ENCODE assay signal across 17 cellular contexts in the genomic region with DNA sequence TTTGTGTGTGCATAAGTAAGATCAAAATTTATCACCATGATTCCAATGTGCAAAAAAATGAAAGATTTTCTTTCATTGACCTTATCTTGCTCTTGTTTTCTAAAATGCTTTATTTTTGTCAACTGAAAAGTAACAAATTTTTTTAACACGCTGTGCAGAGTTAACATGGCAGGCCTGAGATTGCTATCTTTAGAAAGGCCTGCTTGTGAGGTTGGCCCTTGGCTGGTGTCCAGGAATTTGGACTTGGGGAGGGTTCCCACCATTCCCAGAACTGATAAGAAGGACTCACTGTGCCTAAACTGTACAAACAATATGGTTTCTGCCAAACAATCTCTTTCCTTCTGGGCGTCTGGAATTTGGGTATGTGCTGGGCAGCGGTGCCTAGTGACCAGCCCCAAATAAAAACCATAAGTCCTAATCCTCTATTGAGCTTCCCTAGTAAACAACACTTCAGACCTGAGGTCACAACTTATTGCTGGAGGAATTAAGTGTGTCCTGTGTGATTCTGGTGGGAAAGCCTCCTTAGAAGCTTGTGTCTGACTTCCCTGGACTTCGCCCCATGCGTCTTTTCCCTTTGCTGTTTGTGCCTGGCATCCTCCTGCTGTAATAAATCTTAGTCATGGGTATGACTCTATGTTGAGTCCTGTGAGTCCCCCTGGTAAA. TPM values are rescaled to one million over a fixed set of nuclear protein-coding genes. Genes with fewer than 3 reads are reported as not detected.
DNase-seq lines count a peak whose midpoint lies in the region; ATAC-seq, FAIRE-seq and TF ChIP-seq lines count a peak whose summit lies in the region.
"Had no signal": no experiment of that assay in that cellular context is flagged by ENCODE, and none has a peak within 500 bp of the region (broad histone marks: within the 10 kb centered on the region; RNA-seq: fewer than 3 reads in every experiment).

No MANE protein-coding gene starts in this region.

- H3K27ac ChIP-seq in endothelial cell of umbilical vein (ENCODE audit: insufficient read depth, low read depth, low read length) (no peak overlapping the region), upper lobe of left lung (peak overlapping the region; percentile 15 to 67 (median 40))
- H3K27ac ChIP-seq: Peyer's patch had no signal

- no peak overlapping the region for H3K4me3 Mint-ChIP-seq in mesothelial cell of epicardium
- H3K4me3 Mint-ChIP-seq in activated naive CD8-positive, alpha-beta T cell treated with anti-CD3 and anti-CD28 coated beads, Interleukin-2, amount 50 U/mL, for 24 hours: no peak overlapping the region
- H3K4me3 Mint-ChIP-seq: CD4-positive, alpha-beta T cell; T-helper 2 cell treated with Interferon-gamma antibody and Interleukin-4, amounts not matched to agents 5 μg/mL and 100 μg/mL, for 36 hours had no signal

- H3K9me3 Mint-ChIP-seq in mesothelial cell of epicardium: no peaks in the 10 kb centered on the region
- H3K9me3 Mint-ChIP-seq in activated naive CD8-positive, alpha-beta T cell treated with anti-CD3 and anti-CD28 coated beads, Interleukin-2, amount 50 U/mL, for 24 hours: no peaks in the 10 kb centered on the region
- H3K9me3 Mint-ChIP-seq: CD4-positive, alpha-beta T cell; T-helper 2 cell treated with Interferon-gamma antibody and Interleukin-4, amounts not matched to agents 5 μg/mL and 100 μg/mL, for 36 hours had no signal

- CTCF ChIA-PET in endothelial cell of umbilical vein (lab: Charles Lee): no interaction called here

- H4K20me1 ChIP-seq in endothelial cell of umbilical vein (replicated peaks; ENCODE audit: control insufficient read depth, extremely low read depth, insufficient read depth, low read length): no peaks in the 10 kb centered on the region

- no peaks in the 10 kb centered on the region for H3K79me2 ChIP-seq in endothelial cell of umbilical vein (ENCODE audit: control insufficient read depth, insufficient read depth, low read length)

- H3K4me1 ChIP-seq in endothelial cell of umbilical vein (ENCODE audit: control insufficient read depth, extremely low read depth, insufficient read depth, low read length) (peaks cover 3% of the 10 kb centered on the region), upper lobe of left lung (peaks cover 10 to 34% (median 20%) of the 10 kb centered on the region in 4 donors)
- H3K4me1 ChIP-seq: Peyer's patch had no signal

- no peak overlapping the region for H3K4me2 ChIP-seq in endothelial cell of umbilical vein (ENCODE audit: insufficient read depth, low read length)

- no peak for TF ChIP-seq CTCF in endothelial cell of umbilical vein (IDR thresholded peaks at IDR 0.05; ENCODE audit: extremely low read depth in 1 of 2, insufficient read depth in 1 of 2, low read depth in 1 of 2, low read length in 2 of 2)
- TF ChIP-seq CTCF in mesothelial cell of epicardium (IDR thresholded peaks at IDR 0.05; ENCODE audit: unreplicated experiment): no peak
- no peak for TF ChIP-seq CTCF in upper lobe of left lung (IDR thresholded peaks at IDR 0.05)

- no peaks in the 10 kb centered on the region for H3K36me3 ChIP-seq in endothelial cell of umbilical vein (ENCODE audit: control insufficient read depth in 2 of 2, extremely low read depth in 1 of 2, insufficient read depth in 2 of 2, low read length in 2 of 2)
- H3K36me3 ChIP-seq in upper lobe of left lung: no peaks in the 10 kb centered on the region
- H3K36me3 ChIP-seq: Peyer's patch had no signal

- H3K4me1 Mint-ChIP-seq in mesothelial cell of epicardium: peaks cover 23% of the 10 kb centered on the region
- no peaks in the 10 kb centered on the region for H3K4me1 Mint-ChIP-seq in activated naive CD8-positive, alpha-beta T cell treated with anti-CD3 and anti-CD28 coated beads, Interleukin-2, amount 50 U/mL, for 24 hours

- H3K9me1 ChIP-seq in endothelial cell of umbilical vein (replicated peaks; ENCODE audit: control insufficient read depth, extremely low read depth, insufficient read depth, low read length): no peaks in the 10 kb centered on the region

- peak in 1 of 2 donors; percentile 53 for ATAC-seq in upper lobe of left lung (ENCODE audit: low FRiP score in 2 of 2)
- no peak for ATAC-seq in activated naive CD8-positive, alpha-beta T cell treated with anti-CD3 and anti-CD28 coated beads, Interleukin-2, amount 50 U/mL, for 24 hours

- peak overlapping the region; percentile 7 for H3K27ac Mint-ChIP-seq in mesothelial cell of epicardium
- H3K27ac Mint-ChIP-seq in activated naive CD8-positive, alpha-beta T cell treated with anti-CD3 and anti-CD28 coated beads, Interleukin-2, amount 50 U/mL, for 24 hours: no peak overlapping the region
- H3K27ac Mint-ChIP-seq: CD4-positive, alpha-beta T cell; T-helper 2 cell treated with Interferon-gamma antibody and Interleukin-4, amounts not matched to agents 5 μg/mL and 100 μg/mL, for 36 hours had no signal

- TF ChIP-seq POLR2A in endothelial cell of umbilical vein (IDR thresholded peaks at IDR 0.05; ENCODE audit: low read depth, low read length) (no peak), upper lobe of left lung (IDR thresholded peaks at IDR 0.05) (no peak)

- H3K27me3 Mint-ChIP-seq in mesothelial cell of epicardium (ENCODE audit: low read depth): peaks cover 25% of the 10 kb centered on the region
- H3K27me3 Mint-ChIP-seq in activated naive CD8-positive, alpha-beta T cell treated with anti-CD3 and anti-CD28 coated beads, Interleukin-2, amount 50 U/mL, for 24 hours: no peaks in the 10 kb centered on the region

- no peak overlapping the region for H3K9ac ChIP-seq in endothelial cell of umbilical vein (replicated peaks; ENCODE audit: extremely low read depth, insufficient read depth, low read length)

- no peaks in the 10 kb centered on the region for H3K36me3 Mint-ChIP-seq in mesothelial cell of epicardium
- H3K36me3 Mint-ChIP-seq in activated naive CD8-positive, alpha-beta T cell treated with anti-CD3 and anti-CD28 coated beads, Interleukin-2, amount 50 U/mL, for 24 hours (ENCODE audit: low read depth): no peaks in the 10 kb centered on the region

- dilution Hi-C loops in endothelial cell of umbilical vein (cut with MboI; ENCODE audit: extremely low pct_ligation_motif_present, low sequenced_read_pairs): no loop called here

- intact Hi-C loops in endothelial cell of umbilical vein (cut with micrococcal nuclease): no loop called here

- TF ChIP-seq EP300 in upper lobe of left lung (IDR thresholded peaks at IDR 0.05): no peak

- WGBS in upper lobe of left lung, 2 donors: 51 to 55% methylated on average over 4 to 5 of the region's 5 CpGs

- BruUV-seq in endothelial cell of umbilical vein (replicated peaks; lab: Mats Ljungman, UMichigan): no TSS peak

- FAIRE-seq in endothelial cell of umbilical vein (lab: Jason Lieb, UNC): no peak
- FAIRE-seq: GM18507, H54, HTR-8/SVneo had no signal

- H3K4me3 ChIP-seq in endothelial cell of umbilical vein (replicated peaks in 1 of 3; ENCODE audit: insufficient read depth in 1 of 3, low read depth in 1 of 3, low read length in 3 of 3): no peak overlapping the region
- no peak overlapping the region for H3K4me3 ChIP-seq in upper lobe of left lung
- H3K4me3 ChIP-seq: Peyer's patch had no signal

- H3K9me3 ChIP-seq in endothelial cell of umbilical vein (replicated peaks; ENCODE audit: control insufficient read depth, insufficient read depth, low read length): no peaks in the 10 kb centered on the region
- H3K9me3 ChIP-seq in upper lobe of left lung: no peaks in the 10 kb centered on the region
- H3K9me3 ChIP-seq: Peyer's patch had no signal

- DNase-seq in RPMI7951 (ENCODE audit: low read depth) (peak; percentile 43), endothelial cell of umbilical vein (ENCODE audit: low read depth, low spot score) (peak; percentile 54), mesothelial cell of epicardium (ENCODE audit: low spot score in 2 of 2, unreplicated experiment in 2 of 2) (peak in 1 of 2 experiments; percentile 25), upper lobe of left lung (peak in 1 of 2 donors; percentile 24), COR-L47 (lab: John Stamatoyannopoulos, UW) (no peak), occipital lobe (lab: John Stamatoyannopoulos, UW) (no peak)
- no peak for DNase-seq in activated naive CD8-positive, alpha-beta T cell treated with anti-CD3 and anti-CD28 coated beads, Interleukin-2, amount 50 U/mL, for 24 hours
- DNase-seq: activated CD4-positive, alpha-beta T cell treated with anti-CD3 and anti-CD28 coated beads, Interleukin-2, amount 50 U/mL, for 48 hours; caudate nucleus; CD4-positive, alpha-beta T cell; NCI-H1092 treated with DMSO at 0.1 percent for 48 hours; stimulated activated naive CD4-positive, alpha-beta T cell had no signal

- POLR2A ChIA-PET in endothelial cell of umbilical vein (lab: Charles Lee): interaction anchor here (0.6 kb wide), 1 partner anchor 448 kb away, joined by 5 read pairs; no protein-coding TSS in a partner anchor

- H2AFZ ChIP-seq in endothelial cell of umbilical vein (ENCODE audit: low read depth, low read length): no peak overlapping the region

- no peaks in the 10 kb centered on the region for H3K27me3 ChIP-seq in endothelial cell of umbilical vein (ENCODE audit: control insufficient read depth in 2 of 2, insufficient read depth in 2 of 2, low read length in 2 of 2)
- H3K27me3 ChIP-seq in upper lobe of left lung: no peaks in the 10 kb centered on the region
- H3K27me3 ChIP-seq: Peyer's patch had no signal

TF ChIP-seq in endothelial cell of umbilical vein, 7 proteins besides CTCF, POLR2A, EP300 and RAD21 (continues in another document):
- TF ChIP-seq MAX (IDR thresholded peaks at IDR 0.05; ENCODE audit: insufficient read depth, insufficient read length) (no peak), JUN (IDR thresholded peaks at IDR 0.05; ENCODE audit: borderline replicate concordance, insufficient read depth, insufficient read length, low read depth) (no peak), POLR2AphosphoS5 (IDR thresholded peaks at IDR 0.05; ENCODE audit: insufficient read depth, low read depth, low read length) (no peak), FOS (IDR thresholded peaks at IDR 0.05; ENCODE audit: borderline replicate concordance, insufficient read depth, low read length) (no peak), GATA2 (IDR thresholded peaks at IDR 0.05; ENCODE audit: insufficient read depth, insufficient read length, low read depth, low read length) (no peak)

RNA-seq across cellular contexts. Expression of gene MYLIP, which starts 19.8 kb away (rescaled TPM):
- total RNA-seq in RPMI7951 (2014; rRNA removed; shearing (Covaris generic)): 8.3 and 10.0 TPM in 2 replicates
- total RNA-seq in endothelial cell of umbilical vein: 15.4 and 19.2 TPM in 2 replicates
- 13.8 and 16.9 TPM in 2 replicates for polyA plus RNA-seq in endothelial cell of umbilical vein
- polyA plus RNA-seq in endothelial cell of umbilical vein (2011; cell fraction: cytosol; rRNA removed): 16.4 and 17.3 TPM in 2 replicates
- polyA plus RNA-seq in endothelial cell of umbilical vein (2011; cell fraction: nucleus; rRNA removed): 44.3 and 52.9 TPM in 2 replicates
- 9.0 and 9.1 TPM in 2 replicates for polyA plus RNA-seq in endothelial cell of umbilical vein (2012)
- polyA minus RNA-seq in endothelial cell of umbilical vein: 31.0 and 32.5 TPM in 2 replicates
- polyA minus RNA-seq in endothelial cell of umbilical vein (2011; cell fraction: cytosol; rRNA and poly(A)+ RNA removed): 6.7 TPM
- 36.2 and 38.2 TPM in 2 replicates for polyA minus RNA-seq in endothelial cell of umbilical vein (2011; cell fraction: nucleus; rRNA and poly(A)+ RNA removed)
- total RNA-seq in mesothelial cell of epicardium: 23.9 to 25.7 TPM (median 24.9 TPM) in 3 replicates
- total RNA-seq in upper lobe of left lung: 10 to 100 TPM; 29.9 to 95.3 (median 43.9) TPM
- total RNA-seq in occipital lobe: 66.6 TPM

Comparison
In these comparisons a context has a peak if more than half of its experiments do, and no peak if none do; other contexts are left out.
1. DNase-seq: peak in RPMI7951 (single experiment) and endothelial cell of umbilical vein (single experiment); none in activated naive CD8-positive, alpha-beta T cell treated with anti-CD3 and anti-CD28 coated beads, Interleukin-2, amount 50 U/mL, for 24 hours (single experiment), COR-L47 (single experiment) and occipital lobe (single experiment).